ENCODE assay signal across 8 cellular contexts in genomic region chr2:201260302-201260800, GRCh38. TPM values are rescaled to one million over a fixed set of nuclear protein-coding genes. Genes with fewer than 3 reads are reported as not detected.
DNase-seq lines count a peak whose midpoint lies in the region; ATAC-seq and TF ChIP-seq lines count a peak whose summit lies in the region.

Gene CASP8 (plus strand): TSS chr2:201260536. CDS start chr2:201266487, 5,951 bp downstream.

- WGBS in adipose tissue, 3 donors, result 42 to 79% (median 47%) methylated on average over 10 of the region's 10 CpGs

- CTCF ChIA-PET in Calu3 (lab: Charles Lee), result interaction anchor here (0.6 to 0.7 kb wide), 2 partner anchors 24 to 40 kb away, joined by 3 to 6 read pairs; no protein-coding TSS in a partner anchor

- peak within 1 kb of the TSS; percentile 93 for H3K27ac Mint-ChIP-seq in Calu3 (ENCODE audit: unreplicated experiment)

- peak; percentile 28 for ATAC-seq in HG03139 (IDR thresholded peaks at IDR 0.05; ENCODE audit: unreplicated experiment)
- ATAC-seq in left colon, result no peak
- ATAC-seq in HG02623 (IDR thresholded peaks at IDR 0.05; ENCODE audit: unreplicated experiment), result no peak

- intact Hi-C loops in Calu3 (cut with micrococcal nuclease; ENCODE audit: unreplicated experiment), result no loop called here
- intact Hi-C loops in left colon (cut with DNase I, micrococcal nuclease), result no loop called here

- BruUV-seq in Calu3 (replicated peaks; lab: Mats Ljungman, UMichigan), result no TSS peak

- no peaks in the 10 kb centered on the region for H3K27me3 Mint-ChIP-seq in Calu3 (ENCODE audit: unreplicated experiment)

- peaks cover 48% of the 10 kb centered on the region for H3K36me3 Mint-ChIP-seq in Calu3 (ENCODE audit: insufficient read depth, unreplicated experiment)

- H3K4me1 Mint-ChIP-seq in Calu3 (ENCODE audit: low read depth, unreplicated experiment), result peaks cover 72% of the 10 kb centered on the region

- H3K27ac ChIP-seq in adipose tissue (ENCODE audit: low read depth, low read length), result no peak within 1 kb of the TSS

- DNase-seq in Calu3, result no peak
- DNase-seq in T-helper 1 cell, result peak; percentile 19 to 91 (median 55)
- peak; percentile 44 to 45 for DNase-seq in left colon
- peak; percentile 37 for DNase-seq in stimulated activated CD8-positive, alpha-beta memory T cell treated with anti-CD3 and anti-CD28 coated beads, Interleukin-15, amount 100 ng/mL, for 1 hour (ENCODE audit: low read depth)
- DNase-seq in NCI-H82 (lab: John Stamatoyannopoulos, UW), result no peak

- TF ChIP-seq CTCF in Calu3 (IDR thresholded peaks at IDR 0.05; ENCODE audit: unreplicated experiment), result no peak

- no peaks in the 10 kb centered on the region for H3K9me3 Mint-ChIP-seq in Calu3 (ENCODE audit: low read depth, unreplicated experiment)

- H3K4me3 Mint-ChIP-seq in Calu3 (ENCODE audit: low read depth, unreplicated experiment), result peak within 1 kb of the TSS; percentile 78

RNA-seq across cellular contexts. Expression of gene CASP8, which starts in this region (rescaled TPM):
- 67.1 and 87.6 TPM in 2 replicates for total RNA-seq in Calu3 (2022)
- polyA plus RNA-seq in adipose tissue, result 10 to 100 TPM in 2 of 3 donors, 1 to 10 TPM in 1; 5.0 to 11.0 (median 10.8) TPM
- total RNA-seq in left colon, result 10 to 100 TPM; 31.1 to 48.8 TPM

Comparison
In these comparisons a context has a peak if more than half of its experiments do, and no peak if none do; other contexts are left out.
1. DNase-seq: peak in T-helper 1 cell (5 of 5), left colon (2 of 2) and stimulated activated CD8-positive, alpha-beta memory T cell treated with anti-CD3 and anti-CD28 coated beads, Interleukin-15, amount 100 ng/mL, for 1 hour (single experiment); none in Calu3 (single experiment) and NCI-H82 (single experiment).